ENCODE assay signal across 8 cellular contexts in the genomic region with DNA sequence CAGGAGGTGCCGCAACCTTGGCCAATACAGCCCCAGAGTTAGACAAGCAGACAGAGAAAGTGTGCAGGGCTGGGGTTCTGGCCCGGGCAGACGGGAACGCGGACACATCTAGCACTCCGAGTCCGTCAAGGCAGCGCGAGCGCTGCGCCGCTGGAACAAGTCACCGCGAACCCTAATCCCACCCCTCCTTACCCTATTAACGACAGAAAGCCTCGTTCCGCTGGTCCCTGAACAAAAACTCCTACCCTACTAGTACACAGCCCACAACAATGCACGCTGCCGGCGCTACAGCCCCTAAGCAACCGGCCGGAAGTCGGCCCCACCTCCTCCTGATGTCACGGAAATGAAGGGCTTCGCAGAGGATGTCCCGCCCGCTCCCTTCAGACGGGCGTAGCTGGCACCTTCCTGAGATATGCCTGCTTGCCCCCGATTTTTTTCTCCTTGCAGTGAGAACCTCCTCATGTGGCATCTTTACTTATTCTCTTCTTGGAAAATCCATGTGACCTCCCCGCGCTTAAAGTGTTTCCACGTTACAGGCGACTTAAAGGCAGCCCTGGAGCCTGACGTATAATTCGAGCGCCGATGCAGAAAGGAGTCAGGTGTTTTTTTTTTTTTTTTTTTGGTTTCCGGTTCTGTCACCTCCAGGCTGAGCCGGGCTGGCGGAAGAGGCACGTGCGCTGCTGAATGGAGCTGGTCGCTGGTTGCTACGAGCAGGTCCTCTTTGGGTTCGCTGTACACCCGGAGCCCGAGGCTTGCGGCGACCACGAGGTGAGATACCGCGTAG. TPM values are rescaled to one million over a fixed set of nuclear protein-coding genes. Genes with fewer than 3 reads are reported as not detected.
DNase-seq lines count a peak whose midpoint lies in the region; ATAC-seq, FAIRE-seq and TF ChIP-seq lines count a peak whose summit lies in the region.

Gene C6orf52 (minus strand): TSS at position 315 of the 784 bp plus-strand sequence. CDS start 7,066 bp downstream, outside the sequence.
Gene PAK1IP1 (plus strand): TSS at position 671 of the 784 bp plus-strand sequence. CDS start 14 bp downstream, at position 685.

- H3K18ac ChIP-seq in trophoblast cell (ENCODE audit: low read length) = peak within 1 kb of the TSS; percentile 79

- H2BK12ac ChIP-seq in trophoblast cell (ENCODE audit: low read length) = no peak within 1 kb of the TSS

- H2BK120ac ChIP-seq in trophoblast cell (ENCODE audit: insufficient read depth, low read length, poor library complexity) = peak within 1 kb of the TSS; percentile 75

- H3K9me3 ChIP-seq in heart left ventricle (no peaks in the 10 kb centered on the region), trophoblast cell (ENCODE audit: insufficient read depth, low read depth, low read length) (no peaks in the 10 kb centered on the region), transverse colon (no peaks in the 10 kb centered on the region)

- in situ Hi-C loops in transverse colon (cut with MboI; ENCODE audit: low pct_ligation_motif_present in 1 of 4, low pct_unique_long_range_greater_than_20kb in 1 of 4, low sequenced_read_pairs in 3 of 4) = loop anchor here in 2 of 4 donors (10.0 kb wide), 2 partner anchors 50 to 180 kb away; partner anchors contain the start of gene TMEM14B (in 1 of the 2)

- peak within 1 kb of the TSS; percentile 64 for H4K12ac ChIP-seq in trophoblast cell (ENCODE audit: low read depth, low read length)

- H3K4me1 ChIP-seq in heart left ventricle = peaks cover 0 to 32% (median 18%) of the 10 kb centered on the region in 12 donors
- peaks cover 5 to 6% of the 10 kb centered on the region in 2 experiments for H3K4me1 ChIP-seq in trophoblast cell (ENCODE audit: control insufficient read depth in 1 of 2, insufficient read depth in 2 of 2, low read length in 2 of 2)
- H3K4me1 ChIP-seq in transverse colon = peaks cover 11 to 25% (median 21%) of the 10 kb centered on the region in 4 donors

- TF ChIP-seq CTCF in heart left ventricle (IDR thresholded peaks at IDR 0.05) (no peak), transverse colon (IDR thresholded peaks at IDR 0.05) (no peak)

- H3K79me2 ChIP-seq in trophoblast cell (ENCODE audit: control insufficient read depth, insufficient read depth, low read length, poor library complexity) = peaks cover 7% of the 10 kb centered on the region

- H4K91ac ChIP-seq in trophoblast cell (ENCODE audit: low read depth, low read length) = peak within 1 kb of the TSS; percentile 76

- TF ChIP-seq POLR2A in GM12892 (IDR thresholded peaks at IDR 0.05; ENCODE audit: low read depth, low read length) = peak; percentile 89
- peak; percentile 23 to 84 for TF ChIP-seq POLR2A in heart left ventricle (IDR thresholded peaks at IDR 0.05)
- peak; percentile 92 for TF ChIP-seq POLR2A in transverse colon (IDR thresholded peaks at IDR 0.05)

- peak within 1 kb of the TSS; percentile 94 for H2AFZ ChIP-seq in trophoblast cell (ENCODE audit: insufficient read depth, low read length, poor library complexity)

- peak within 1 kb of the TSS; percentile 90 for H3K14ac ChIP-seq in trophoblast cell (ENCODE audit: low read length)

- H3K4me3 ChIP-seq in heart left ventricle (peak within 1 kb of the TSS; percentile 59 to 92 (median 77)), trophoblast cell (ENCODE audit: low read depth, low read length) (peak within 1 kb of the TSS; percentile 94), transverse colon (peak within 1 kb of the TSS; percentile 76 to 93 (median 78))

- peak within 1 kb of the TSS; percentile 98 for H3K9ac ChIP-seq in trophoblast cell (ENCODE audit: low read length)

- DNase-seq in GM12892 (ENCODE audit: insufficient read length) (peak; percentile 81), NCI-H1436 (lab: John Stamatoyannopoulos, UW) (peak; percentile 92), SW480 (ENCODE audit: low spot score) (peak; percentile 86), heart left ventricle (peak; percentile 93 to 96 (median 94)), trophoblast cell (peak; percentile 90 to 94), transverse colon (peak; percentile 95)

- no peak within 1 kb of the TSS for H3K23ac ChIP-seq in trophoblast cell (ENCODE audit: low read length)

- no peaks in the 10 kb centered on the region for H3K27me3 ChIP-seq in heart left ventricle
- H3K27me3 ChIP-seq in trophoblast cell (ENCODE audit: insufficient read depth, low read length) = no peaks in the 10 kb centered on the region
- no peaks in the 10 kb centered on the region for H3K27me3 ChIP-seq in transverse colon

- peak within 1 kb of the TSS; percentile 96 for H4K8ac ChIP-seq in trophoblast cell (ENCODE audit: low read depth, low read length)

- H3K4ac ChIP-seq in trophoblast cell (ENCODE audit: low read depth, low read length) = peak within 1 kb of the TSS; percentile 64

- H3K27ac ChIP-seq in adipose tissue (ENCODE audit: low read depth, low read length) (peak within 1 kb of the TSS; percentile 48), heart left ventricle (peak within 1 kb of the TSS; percentile 82 to 98 (median 96)), trophoblast cell (ENCODE audit: low read depth, low read length) (peak within 1 kb of the TSS; percentile 69), transverse colon (peak within 1 kb of the TSS; percentile 90 to 97 (median 93))

- H3K4me2 ChIP-seq in trophoblast cell (ENCODE audit: low read length) = peak within 1 kb of the TSS; percentile 67

- peak; percentile 98 for ATAC-seq in HG02840 (IDR thresholded peaks at IDR 0.05; ENCODE audit: low FRiP score, unreplicated experiment)
- ATAC-seq in heart left ventricle = peak; percentile 99 to 100 (median 100)

- 0% methylated on average over 53 of the region's 53 CpGs for WGBS in adipose tissue, 3 donors
- 0 to 1% (median 0%) methylated on average over 50 to 53 of the region's 53 CpGs for WGBS in heart left ventricle, 4 donors
- WGBS in trophoblast cell (ENCODE audit: extremely low coverage, insufficient coverage, insufficient read length) = no CpG with 5 or more reads among the region's 53 CpGs
- 0% methylated on average over 21 to 49 of the region's 53 CpGs for WGBS in transverse colon (ENCODE audit: low coverage in 1 of 2), 2 donors

- peak within 1 kb of the TSS; percentile 6 for H2AK5ac ChIP-seq in trophoblast cell (ENCODE audit: low read length)

- peak within 1 kb of the TSS; percentile 88 for H2BK5ac ChIP-seq in trophoblast cell (ENCODE audit: low read depth, low read length, poor library complexity)

- peaks cover 15% of the 10 kb centered on the region for H3K79me1 ChIP-seq in trophoblast cell (ENCODE audit: low read length)

- FAIRE-seq in GM12892 (lab: Jason Lieb, UNC) = peak; percentile 82

- TF ChIP-seq EP300 in transverse colon (IDR thresholded peaks at IDR 0.05; ENCODE audit: low read depth) = no peak

- intact Hi-C loops in heart left ventricle (cut with DNase I) = loop anchor here (1.0 to 10.0 kb wide), 14 partner anchors 28 to 190 kb away; partner anchors contain the start of genes TMEM14B (in 7 of the 10) and TMEM14C (in 1 of the 10)
- intact Hi-C loops in transverse colon (cut with DNase I; ENCODE audit: low total_unique reads) = loop anchor here (2.0 to 10.0 kb wide), 2 partner anchors 50 to 184 kb away; partner anchors contain the start of gene TMEM14B

- peaks cover 0 to 25% (median 19%) of the 10 kb centered on the region in 9 donors for H3K36me3 ChIP-seq in heart left ventricle
- peaks cover 5 to 11% of the 10 kb centered on the region in 2 experiments for H3K36me3 ChIP-seq in trophoblast cell (ENCODE audit: control insufficient read depth in 1 of 2, insufficient read depth in 2 of 2, low read length in 2 of 2)
- peaks cover 0 to 6% (median 0%) of the 10 kb centered on the region in 4 donors for H3K36me3 ChIP-seq in transverse colon

RNA-seq across cellular contexts. Expression of gene C6orf52, which starts in this region (rescaled TPM):
- polyA plus RNA-seq in GM12892 (2012; ENCODE audit: missing spikeins) = 1.6 TPM
- polyA plus RNA-seq in adipose tissue (1 to 10 TPM in 2 of 3 donors, under 1 TPM in 1; 0.65 to 2.5 (median 1.9) TPM), heart left ventricle (under 1 TPM; 0.15 to 0.99 TPM)
- total RNA-seq in heart left ventricle (1 to 10 TPM in 2 of 9 donors, under 1 TPM in 1, not detected in 6; 0.71 to 3.6 (median 1.5) TPM), transverse colon (not detected)
- polyA plus RNA-seq in trophoblast cell (2013) = 3.5 and 4.0 TPM in 2 replicates

RNA-seq across cellular contexts. Expression of gene PAK1IP1, which starts in this region (rescaled TPM):
- 31.9 TPM for polyA plus RNA-seq in GM12892 (2012; ENCODE audit: missing spikeins)
- polyA plus RNA-seq in adipose tissue (10 to 100 TPM in 2 of 3 donors, 1 to 10 TPM in 1; 6.2 to 17.3 (median 17.2) TPM), heart left ventricle (10 to 100 TPM in 1 of 2 donors, 1 to 10 TPM in 1; 7.9 to 21.0 TPM)
- total RNA-seq in heart left ventricle (10 to 100 TPM in 1 of 9 donors, 1 to 10 TPM in 8; 6.1 to 12.7 (median 8.7) TPM), transverse colon (1 to 10 TPM; 5.6 to 6.4 (median 6.0) TPM)
- 16.1 and 16.9 TPM in 2 replicates for polyA plus RNA-seq in trophoblast cell (2013)

Comparison
In these comparisons a context has a peak if more than half of its experiments do, and no peak if none do; other contexts are left out.
1. Peak in every context shown above with its lines: DNase-seq, ATAC-seq, H3K4me3 ChIP-seq and H3K27ac ChIP-seq.